In the genomic region with DNA sequence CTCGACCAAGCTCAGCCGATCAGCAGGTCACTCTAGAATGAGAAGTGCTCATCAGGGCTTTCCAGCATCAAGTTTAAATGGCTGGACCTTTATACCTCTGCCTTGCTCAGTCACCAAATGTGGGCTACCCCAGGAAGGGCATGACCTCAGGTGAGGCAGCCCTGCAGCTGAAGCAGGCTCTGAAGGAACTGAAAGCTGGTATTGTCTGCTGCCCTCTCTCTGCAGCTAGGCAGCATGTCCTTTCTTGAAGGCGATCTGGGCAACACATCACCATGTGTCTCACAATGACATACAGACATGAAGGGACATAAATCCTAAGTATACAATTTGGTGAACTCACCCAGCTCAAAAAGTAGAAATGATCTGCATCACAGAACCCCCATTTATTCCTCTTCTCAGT, we compare ENCODE assay signal across 27 cellular contexts. TPM values are rescaled to one million over a fixed set of nuclear protein-coding genes. Genes with fewer than 3 reads are reported as not detected.
DNase-seq lines count a peak whose midpoint lies in the region; ATAC-seq and TF ChIP-seq lines count a peak whose summit lies in the region.
"Had no signal": no experiment of that assay in that cellular context is flagged by ENCODE, and none has a peak within 500 bp of the region (broad histone marks: within the 10 kb centered on the region; RNA-seq: fewer than 3 reads in every experiment).

No MANE protein-coding gene starts in this region.

- H3K27me3 Mint-ChIP-seq in endothelial cell (ENCODE audit: unreplicated experiment): no peaks in the 10 kb centered on the region
- H3K27me3 Mint-ChIP-seq: activated T-helper 17 cell treated with anti-CD3 and anti-CD28 coated beads, Interleukin-2, amount 50 U/mL, for 72 hours had no signal

- H3K9me3 Mint-ChIP-seq in endothelial cell (ENCODE audit: unreplicated experiment): no peaks in the 10 kb centered on the region
- H3K9me3 Mint-ChIP-seq: activated T-helper 17 cell treated with anti-CD3 and anti-CD28 coated beads, Interleukin-2, amount 50 U/mL, for 72 hours had no signal

- H3K27me3 ChIP-seq in H7 (ENCODE audit: control insufficient read depth, insufficient read depth, low read length): no peaks in the 10 kb centered on the region
- H3K27me3 ChIP-seq: colonic mucosa, heart left ventricle, Peyer's patch, right atrium auricular region, testis had no signal

- no peak overlapping the region for H3K4me3 ChIP-seq in H7 (ENCODE audit: insufficient read depth, low read depth, low read length)
- H3K4me3 ChIP-seq: colonic mucosa, heart left ventricle, lung, Peyer's patch, right atrium auricular region, testis had no signal

- ATAC-seq in HG03095 (IDR thresholded peaks at IDR 0.05; ENCODE audit: unreplicated experiment) (no peak), GM21619 (IDR thresholded peaks at IDR 0.05; ENCODE audit: unreplicated experiment) (no peak)
- ATAC-seq: activated T-helper 17 cell treated with anti-CD3 and anti-CD28 coated beads, Interleukin-2, amount 50 U/mL, for 72 hours; heart left ventricle had no signal

- 0 out of 3 replicates have a peak, but pooled peaks have one; percentile 13 for TF ChIP-seq CTCF in GM12872 (IDR thresholded peaks at IDR 0.05; ENCODE audit: insufficient read depth, low read depth, low read length)
- TF ChIP-seq CTCF in endothelial cell (IDR thresholded peaks at IDR 0.05; ENCODE audit: unreplicated experiment): no peak

- H3K36me3 ChIP-seq in H7 (replicated peaks; ENCODE audit: control insufficient read depth, insufficient read depth, low read length): no peaks in the 10 kb centered on the region
- H3K36me3 ChIP-seq: colonic mucosa, Peyer's patch, right atrium auricular region had no signal

- no peak overlapping the region for H3K27ac Mint-ChIP-seq in endothelial cell (ENCODE audit: unreplicated experiment)
- H3K27ac Mint-ChIP-seq: activated T-helper 17 cell treated with anti-CD3 and anti-CD28 coated beads, Interleukin-2, amount 50 U/mL, for 72 hours had no signal

- peak; percentile 36 for DNase-seq in H7
- DNase-seq in RPMI8226: peak; percentile 91
- no peak for DNase-seq in endothelial cell (ENCODE audit: low spot score)
- DNase-seq in NCI-H1930 (lab: John Stamatoyannopoulos, UW): no peak
- DNase-seq in kidney tubule cell (ENCODE audit: low spot score): no peak
- DNase-seq: activated CD4-positive, alpha-beta T cell treated with anti-CD3 and anti-CD28 coated beads, Interleukin-2, amount 50 U/mL, for 4 hours; activated CD4-positive, CD25-positive, alpha-beta regulatory T cell; activated CD8-positive, alpha-beta memory T cell treated with anti-CD3 and anti-CD28 coated beads, Interleukin-2, amount 50 U/mL, for 48 hours; activated naive CD4-positive, alpha-beta T cell treated with anti-CD3 and anti-CD28 coated beads, Interleukin-2, amount 50 U/mL, for 16 hours; colonic mucosa; DMS153; effector CD8-positive, alpha-beta T cell; heart left ventricle; NCI-H1436 treated with DMSO at 0.1 percent for 48 hours; NCI-H510A; SIG-M5; stimulated activated CD4-positive, alpha-beta T cell treated with anti-CD3 and anti-CD28 coated beads, Interleukin-12 subunit alpha, Interleukin-12 subunit beta, amount 100 ng/mL, for 4 hours; stimulated activated CD4-positive, alpha-beta T cell treated with anti-CD3 and anti-CD28 coated beads, Interleukin-4, amount 100 ng/mL, for 4 hours; stimulated activated naive CD4-positive, alpha-beta T cell; testis had no signal

- H3K4me1 Mint-ChIP-seq in endothelial cell (ENCODE audit: unreplicated experiment): peaks cover 4% of the 10 kb centered on the region
- H3K4me1 Mint-ChIP-seq: activated T-helper 17 cell treated with anti-CD3 and anti-CD28 coated beads, Interleukin-2, amount 50 U/mL, for 72 hours had no signal

- H3K4me3 Mint-ChIP-seq in endothelial cell (ENCODE audit: unreplicated experiment): peak overlapping the region; percentile 10
- H3K4me3 Mint-ChIP-seq: activated T-helper 17 cell treated with anti-CD3 and anti-CD28 coated beads, Interleukin-2, amount 50 U/mL, for 72 hours had no signal

- peaks cover 10% of the 10 kb centered on the region for H3K36me3 Mint-ChIP-seq in endothelial cell (ENCODE audit: low read depth, unreplicated experiment)

RNA-seq across cellular contexts. Expression of gene ARID3B, which starts 38.7 kb away (rescaled TPM):
- 65.9 and 68.0 TPM in 2 replicates for total RNA-seq in H7 (2014; rRNA removed; shearing (Covaris generic))
- total RNA-seq in endothelial cell (ENCODE audit: unreplicated experiment): 70.0 TPM

RNA-seq across cellular contexts. Expression of gene UBL7, which starts 41.3 kb away (rescaled TPM):
- total RNA-seq in H7 (2014; rRNA removed; shearing (Covaris generic)): 83.0 and 105 TPM in 2 replicates
- 79.9 TPM for total RNA-seq in endothelial cell (ENCODE audit: unreplicated experiment)

Comparison
In these comparisons a context has a peak if more than half of its experiments do, and no peak if none do; other contexts are left out.
1. DNase-seq: peak in H7 (single experiment) and RPMI8226 (single experiment); none in endothelial cell (single experiment), NCI-H1930 (0 of 2) and kidney tubule cell (single experiment).